12 cellular contexts compared by ENCODE assay signal in genomic region chr9:133122167-133122550, GRCh38. TPM values are rescaled to one million over a fixed set of nuclear protein-coding genes. Genes with fewer than 3 reads are reported as not detected.
DNase-seq lines count a peak whose midpoint lies in the region; ATAC-seq and TF ChIP-seq lines count a peak whose summit lies in the region.
"Had no signal": no experiment of that assay in that cellular context is flagged by ENCODE, and none has a peak within 500 bp of the region (broad histone marks: within the 10 kb centered on the region; RNA-seq: fewer than 3 reads in every experiment).

No MANE protein-coding gene starts in this region.

- H3K4me1 Mint-ChIP-seq in CD4-positive, alpha-beta memory T cell = peaks cover 41 to 88% (median 68%) of the 10 kb centered on the region in 4 donors

- H3K4me1 ChIP-seq in CD4-positive, alpha-beta memory T cell (ENCODE audit: insufficient read depth, low read length) = peaks cover 93% of the 10 kb centered on the region
- H3K4me1 ChIP-seq in esophagus squamous epithelium (peaks cover 66 to 92% (median 74%) of the 10 kb centered on the region in 3 donors), rectal smooth muscle tissue (ENCODE audit: control insufficient read depth, insufficient read depth, low read length) (peaks cover 31% of the 10 kb centered on the region)

- POLR2A ChIA-PET in CD4-positive, alpha-beta memory T cell (lab: Charles Lee; ENCODE audit: partially characterized antibody) = interaction anchor here (1.1 to 25.7 kb wide), 4 partner anchors 9 to 25 kb away, joined by 3 to 345 read pairs (median 33); no protein-coding TSS in a partner anchor

- no peaks in the 10 kb centered on the region for H3K27me3 ChIP-seq in CD4-positive, alpha-beta memory T cell (ENCODE audit: insufficient read depth, low read length)
- H3K27me3 ChIP-seq in WERI-Rb-1 (ENCODE audit: insufficient read depth, low read depth, severe bottlenecking) = no peaks in the 10 kb centered on the region
- no peaks in the 10 kb centered on the region for H3K27me3 ChIP-seq in esophagus squamous epithelium
- H3K27me3 ChIP-seq in rectal smooth muscle tissue (ENCODE audit: control insufficient read depth, insufficient read depth, low read length) = no peaks in the 10 kb centered on the region

- CTCF ChIA-PET in CD4-positive, alpha-beta memory T cell (lab: Charles Lee; ENCODE audit: partially characterized antibody) = interaction anchor here (0.9 to 30.1 kb wide), 4 partner anchors 9 to 30 kb away, joined by 4 to 596 read pairs (median 4); no protein-coding TSS in a partner anchor

- H3K9me3 ChIP-seq in CD4-positive, alpha-beta memory T cell (ENCODE audit: control insufficient read depth in 1 of 2, low read length in 2 of 2) = no peaks in the 10 kb centered on the region
- H3K9me3 ChIP-seq in WERI-Rb-1 (ENCODE audit: severe bottlenecking) (no peaks in the 10 kb centered on the region), esophagus squamous epithelium (no peaks in the 10 kb centered on the region)
- H3K9me3 ChIP-seq: prostate gland had no signal

- peaks cover 0 to 20% of the 10 kb centered on the region in 2 donors for H3K36me3 Mint-ChIP-seq in CD4-positive, alpha-beta memory T cell

- peaks cover 2% of the 10 kb centered on the region for H3K36me3 ChIP-seq in CD4-positive, alpha-beta memory T cell (ENCODE audit: insufficient read depth, low read length)
- peaks cover 3% of the 10 kb centered on the region; the same call in 1 of the 2 replicates for H3K36me3 ChIP-seq in WERI-Rb-1
- no peaks in the 10 kb centered on the region for H3K36me3 ChIP-seq in esophagus squamous epithelium
- peaks cover 2% of the 10 kb centered on the region for H3K36me3 ChIP-seq in rectal smooth muscle tissue (ENCODE audit: control insufficient read depth, insufficient read depth, low read length)
- H3K36me3 ChIP-seq: prostate gland had no signal

- no peak overlapping the region for H3K9ac ChIP-seq in rectal smooth muscle tissue (ENCODE audit: low read length)

- H3K27ac Mint-ChIP-seq in CD4-positive, alpha-beta memory T cell = peak overlapping the region; percentile 95 to 100 (median 98)

- TF ChIP-seq POLR2A in esophagus squamous epithelium (IDR thresholded peaks at IDR 0.05) = no peak

- TF ChIP-seq CTCF in WERI-Rb-1 (IDR thresholded peaks at IDR 0.05; ENCODE audit: low read depth, low read length) (no peak), esophagus squamous epithelium (IDR thresholded peaks at IDR 0.05) (no peak)

- 78 to 81% methylated on average over 4 to 5 of the region's 5 CpGs for WGBS in esophagus squamous epithelium, 2 donors

- H3K27ac ChIP-seq in CD4-positive, alpha-beta memory T cell (ENCODE audit: low read depth, low read length) = peak overlapping the region; percentile 88
- H3K27ac ChIP-seq in WERI-Rb-1 (peak overlapping the region; percentile 68), esophagus squamous epithelium (peak overlapping the region; percentile 94 to 97 (median 95)), rectal smooth muscle tissue (ENCODE audit: low read depth, low read length) (peak overlapping the region; percentile 86)

- no peak overlapping the region for H3K4me3 ChIP-seq in CD4-positive, alpha-beta memory T cell (ENCODE audit: low read length in 2 of 2)
- H3K4me3 ChIP-seq in WERI-Rb-1 (ENCODE audit: low read depth, low read length) (no peak overlapping the region), esophagus squamous epithelium (no peak overlapping the region), rectal smooth muscle tissue (ENCODE audit: low read length) (no peak overlapping the region)

- H3K4me3 Mint-ChIP-seq in CD4-positive, alpha-beta memory T cell = peak overlapping the region in 7 of 8 donors; percentile 52 to 81 (median 66)

- no peak for DNase-seq in CD4-positive, alpha-beta memory T cell
- DNase-seq in WERI-Rb-1 (no peak), esophagus squamous epithelium (lab: John Stamatoyannopoulos, UW) (no peak), AG08395 (ENCODE audit: low spot score) (no peak), dedifferentiated amniotic fluid mesenchymal stem cell (ENCODE audit: extremely low spot score) (no peak), KG1 (lab: John Stamatoyannopoulos, UW) (no peak)
- DNase-seq: activated CD4-positive, CD25-positive, alpha-beta regulatory T cell treated with anti-CD3 and anti-CD28 coated beads, Interleukin-2, amount 50 U/mL, for 72 hours; HCEC 1CT; NCI-H1436 treated with DMSO at 0.1 percent for 48 hours had no signal

- no peak for ATAC-seq in HG03469 (IDR thresholded peaks at IDR 0.05; ENCODE audit: unreplicated experiment)

- peaks cover 0 to 3% (median 0%) of the 10 kb centered on the region in 8 donors for H3K9me3 Mint-ChIP-seq in CD4-positive, alpha-beta memory T cell

- intact Hi-C loops in CD4-positive, alpha-beta memory T cell (cut with micrococcal nuclease) = no loop called here
- intact Hi-C loops in esophagus squamous epithelium (cut with DNase I) = no loop called here

- no peaks in the 10 kb centered on the region for H3K27me3 Mint-ChIP-seq in CD4-positive, alpha-beta memory T cell

RNA-seq across cellular contexts. Expression of gene RALGDS, which starts 1.1 kb away (rescaled TPM):
- 100 to 1,000 TPM; 123 to 131 TPM for total RNA-seq in CD4-positive, alpha-beta memory T cell
- polyA plus RNA-seq in CD4-positive, alpha-beta memory T cell = 10 to 100 TPM; 27.9 to 67.8 TPM
- 10 to 100 TPM; 53.4 to 71.1 (median 55.3) TPM for total RNA-seq in esophagus squamous epithelium

RNA-seq across cellular contexts. Expression of gene GBGT1, which starts 41.6 kb away (rescaled TPM):
- 1 to 10 TPM; 3.6 to 6.3 TPM for total RNA-seq in CD4-positive, alpha-beta memory T cell
- under 1 TPM; 0.16 to 0.50 TPM for polyA plus RNA-seq in CD4-positive, alpha-beta memory T cell
- total RNA-seq in esophagus squamous epithelium = 1 to 10 TPM; 3.0 to 8.8 (median 3.8) TPM
